ENCODE assay signal across 8 cellular contexts in genomic region chr6:5030596-5031136, GRCh38. TPM values are rescaled to one million over a fixed set of nuclear protein-coding genes. Genes with fewer than 3 reads are reported as not detected.
DNase-seq lines count a peak whose midpoint lies in the region; ATAC-seq and TF ChIP-seq lines count a peak whose summit lies in the region.

No MANE protein-coding gene starts in this region.

- no peak overlapping the region for H3K27ac ChIP-seq in KMS-11
- no peak overlapping the region for H3K27ac ChIP-seq in tibial nerve

- DNase-seq in DMS53 treated with DMSO at 0.1 percent for 48 hours (lab: John Stamatoyannopoulos, UW; ENCODE audit: unreplicated experiment) (peak; percentile 87), fibroblast of the aortic adventitia (ENCODE audit: low read depth) (peak; percentile 86), osteocyte (ENCODE audit: extremely low spot score, unreplicated experiment) (peak; percentile 87), tibial nerve (ENCODE audit: low spot score in 2 of 2) (peak; percentile 47 to 60)
- peak; percentile 88 to 90 for DNase-seq in activated T-cell treated with anti-CD3 and anti-CD28 coated beads, Interleukin-2, amount 50 U/mL, for 48 hours

- WGBS in tibial nerve, 2 donors = 26 to 28% methylated on average over 13 of the region's 13 CpGs

- H3K9ac ChIP-seq in KMS-11 = no peak overlapping the region

- H4K20me1 ChIP-seq in KMS-11 (ENCODE audit: insufficient read depth) = no peaks in the 10 kb centered on the region

- no peak overlapping the region for H3K4me3 ChIP-seq in KMS-11 (IDR thresholded peaks at IDR 0.05; ENCODE audit: insufficient read depth, low read depth, low read length)
- H3K4me3 ChIP-seq in fibroblast of the aortic adventitia (ENCODE audit: low read depth, low read length) = no peak overlapping the region
- no peak overlapping the region for H3K4me3 ChIP-seq in tibial nerve

- H3K27me3 ChIP-seq in KMS-11 (ENCODE audit: insufficient read depth, low read depth) (no peaks in the 10 kb centered on the region), tibial nerve (no peaks in the 10 kb centered on the region)

- H3K27me3 Mint-ChIP-seq in osteocyte (ENCODE audit: unreplicated experiment) = no peaks in the 10 kb centered on the region

- H2AFZ ChIP-seq in KMS-11 (ENCODE audit: low read depth) = no peak overlapping the region

- TF ChIP-seq POLR2A in tibial nerve (IDR thresholded peaks at IDR 0.05) = no peak

- H3K36me3 ChIP-seq in KMS-11 (ENCODE audit: insufficient read depth) = no peaks in the 10 kb centered on the region
- H3K36me3 ChIP-seq in tibial nerve = no peaks in the 10 kb centered on the region

- peaks cover 23% of the 10 kb centered on the region for H3K4me1 Mint-ChIP-seq in osteocyte (ENCODE audit: unreplicated experiment)

- H3K36me3 Mint-ChIP-seq in osteocyte (ENCODE audit: unreplicated experiment) = no peaks in the 10 kb centered on the region

- peak; percentile 80 for ATAC-seq in GM21576 (IDR thresholded peaks at IDR 0.05; ENCODE audit: unreplicated experiment)

- H3K4me2 ChIP-seq in KMS-11 = no peak overlapping the region

- no peaks in the 10 kb centered on the region for H3K79me2 ChIP-seq in KMS-11 (ENCODE audit: insufficient read depth, low read depth)

- TF ChIP-seq CTCF in KMS-11 (conservative IDR thresholded peaks at IDR 0.05; ENCODE audit: low read depth, low read length) (peak; percentile 51), fibroblast of the aortic adventitia (IDR thresholded peaks at IDR 0.05; ENCODE audit: insufficient read depth, low read length) (peak; percentile 72), osteocyte (IDR thresholded peaks at IDR 0.05) (peak; percentile 67), tibial nerve (IDR thresholded peaks at IDR 0.05) (peak; percentile 30 to 47 (median 41))

- no peaks in the 10 kb centered on the region for H3K9me3 Mint-ChIP-seq in osteocyte (ENCODE audit: unreplicated experiment)

- no peaks in the 10 kb centered on the region for H3K9me3 ChIP-seq in tibial nerve

- TF ChIP-seq EP300 in tibial nerve (IDR thresholded peaks at IDR 0.05) = no peak

- no peaks in the 10 kb centered on the region for H3K4me1 ChIP-seq in KMS-11 (ENCODE audit: low read depth, poor library complexity, severe bottlenecking)
- H3K4me1 ChIP-seq in tibial nerve = peaks cover 0 to 10% (median 0%) of the 10 kb centered on the region in 4 donors

- no peak overlapping the region for H3K4me3 Mint-ChIP-seq in osteocyte (ENCODE audit: unreplicated experiment)

- H3K27ac Mint-ChIP-seq in osteocyte (ENCODE audit: unreplicated experiment) = peak overlapping the region; percentile 18

TF ChIP-seq in PFSK-1, 5 proteins besides CTCF, POLR2A, EP300 and RAD21:
- TF ChIP-seq FOXP2 (optimal IDR thresholded peaks at IDR 0.05; ENCODE audit: borderline replicate concordance, extremely low read depth, extremely low read length, insufficient read depth) (peak; percentile 67), REST (IDR thresholded peaks at IDR 0.05; ENCODE audit: insufficient read depth in 1 of 2, low read depth in 2 of 2, low read length in 2 of 2) (no peak), TAF1 (IDR thresholded peaks at IDR 0.05; ENCODE audit: borderline replicate concordance, insufficient read depth, low read length) (no peak)

RNA-seq across cellular contexts. Expression of gene RPP40, which starts 26.8 kb away (rescaled TPM):
- polyA plus RNA-seq in PFSK-1 (2012; ENCODE audit: insufficient read length, low read depth) = 20.8 TPM
- total RNA-seq in fibroblast of the aortic adventitia (ENCODE audit: low replicate concordance) (1.8 and 21.9 TPM in 2 replicates), osteocyte (4.2 and 5.6 TPM in 2 replicates), tibial nerve (10 to 100 TPM in 2 of 4 donors, 1 to 10 TPM in 2; 6.3 to 16.7 (median 9.6) TPM)

RNA-seq across cellular contexts. Expression of gene PPP1R3G, which starts 54.5 kb away (rescaled TPM):
- 0.43 TPM for polyA plus RNA-seq in PFSK-1 (2012; ENCODE audit: insufficient read length, low read depth)
- 3.8 and 10.1 TPM in 2 replicates for total RNA-seq in fibroblast of the aortic adventitia (ENCODE audit: low replicate concordance)
- 0.29 and 0.40 TPM in 2 replicates for total RNA-seq in osteocyte
- total RNA-seq in tibial nerve = 1 to 10 TPM; 1.3 to 5.1 (median 2.1) TPM
